16 cellular contexts compared by ENCODE assay signal in genomic region chr18:14489256-14490014, GRCh38. TPM values are rescaled to one million over a fixed set of nuclear protein-coding genes. Genes with fewer than 3 reads are reported as not detected.
"Had no signal": no experiment of that assay in that cellular context is flagged by ENCODE, and none has a peak within 500 bp of the region (broad histone marks: within the 10 kb centered on the region; RNA-seq: fewer than 3 reads in every experiment).

No MANE protein-coding gene starts in this region.

RNA-seq across cellular contexts. Expression of gene POTEC, which starts 54.0 kb away (rescaled TPM):
- total RNA-seq: activated B cell treated with CpG ODN at 0.5 μM for 24 hours; activated CD4-positive, alpha-beta memory T cell treated with anti-CD3 and anti-CD28 coated beads for 36 hours; activated CD4-positive, alpha-beta T cell treated with anti-CD3 and anti-CD28 coated beads, Interleukin-2, amount 10 ng/mL, durations not matched to agents 24 days and 14 days; activated CD8-positive, alpha-beta memory T cell treated with anti-CD3 and anti-CD28 coated beads for 36 hours; activated CD8-positive, alpha-beta T cell treated with anti-CD3 and anti-CD28 coated beads for 36 hours; activated naive CD4-positive, alpha-beta T cell treated with anti-CD3 and anti-CD28 coated beads for 36 hours; activated naive CD4-positive, alpha-beta T cell treated with anti-CD3 and anti-CD28 coated beads, Interleukin-2, amount 50 U/mL, for 72 hours; activated naive CD8-positive, alpha-beta T cell treated with anti-CD3 and anti-CD28 coated beads for 36 hours; activated T-cell treated with anti-CD3 and anti-CD28 coated beads, Interleukin-2, amount 50 U/mL, for 4 hours; activated T-cell treated with anti-CD3 and anti-CD28 coated beads, Interleukin-2, amount 50 U/mL, for 72 hours; activated T-helper 1 cell treated with anti-CD3 and anti-CD28 coated beads, Interleukin-12 subunit alpha, Interleukin-12 subunit beta, Interleukin-2, Interleukin-4 antibody, amounts not matched to agents 30 ng/mL and 10 ng/mL and 1 ng/mL, durations not matched to agents 14 hours and 24 hours and 36 hours; adrenal gland; aorta; astrocyte; cardiac septum; T-helper 1 cell treated with Interleukin-12 subunit alpha and Interleukin-12 subunit beta and Interleukin-4 antibody, amounts not matched to agents 30 ng/mL and 1 ng/mL, for 36 hours had no signal
- polyA plus RNA-seq: adrenal gland, aorta had no signal
